8 cellular contexts compared by ENCODE assay signal in genomic region chr17:20226814-20227482, GRCh38.
DNase-seq lines count a peak whose midpoint lies in the region; ATAC-seq and TF ChIP-seq lines count a peak whose summit lies in the region.

No MANE protein-coding gene starts in this region.

- DNase-seq in AG09319 (ENCODE audit: extremely low read depth, low read depth) (peak; percentile 61), NCI-H1436 treated with DMSO at 0.1 percent for 48 hours (lab: John Stamatoyannopoulos, UW) (peak; percentile 26), T-helper 22 cell (ENCODE audit: low read depth) (peak; percentile 14), anterior cingulate cortex (lab: John Stamatoyannopoulos, UW) (peak in 56 of 58 donors; percentile 30 to 91 (median 80)), right cardiac atrium (peak; percentile 82 to 95 (median 93)), sciatic nerve (ENCODE audit: low spot score) (peak; percentile 91)

- H3K27ac ChIP-seq in right cardiac atrium (ENCODE audit: low read length): no peak overlapping the region

- intact Hi-C loops in right cardiac atrium (cut with DNase I): loop anchor here in 3 of 4 donors (5.0 to 10.0 kb wide), 4 partner anchors 88 to 765 kb away; no protein-coding TSS in a partner anchor
- intact Hi-C loops in sciatic nerve (cut with DNase I): no loop called here

- peak; percentile 62 for ATAC-seq in GM19463 (IDR thresholded peaks at IDR 0.05; ENCODE audit: unreplicated experiment)
- ATAC-seq in right cardiac atrium: peak; percentile 97 to 98
- ATAC-seq in sciatic nerve: peak; percentile 98
- ATAC-seq in HG02973 (IDR thresholded peaks at IDR 0.05; ENCODE audit: unreplicated experiment): no peak

- no peak overlapping the region for H3K4me3 ChIP-seq in right cardiac atrium (ENCODE audit: low read length)

- 37% methylated on average over 8 of the region's 8 CpGs for WGBS in right cardiac atrium

- no peaks in the 10 kb centered on the region for H3K4me1 ChIP-seq in right cardiac atrium (ENCODE audit: control insufficient read depth, insufficient read depth, low read length)

- H3K27me3 ChIP-seq in right cardiac atrium (ENCODE audit: control insufficient read depth, insufficient read depth): no peaks in the 10 kb centered on the region

- TF ChIP-seq CTCF in AG09319 (IDR thresholded peaks at IDR 0.05; ENCODE audit: low read depth, low read length): peak; percentile 90

- H3K9me3 ChIP-seq in right cardiac atrium (ENCODE audit: control insufficient read depth, low read length): no peaks in the 10 kb centered on the region

Comparison
In these comparisons a context has a peak if more than half of its experiments do, and no peak if none do; other contexts are left out.
1. DNase-seq: peak in every context shown above with its lines; median percentile 93 in right cardiac atrium; 91 in sciatic nerve; 80 in anterior cingulate cortex; 61 in AG09319; 26 in NCI-H1436 treated with DMSO at 0.1 percent for 48 hours; 14 in T-helper 22 cell.